Comparison of ENCODE assay signal across 4 cellular contexts in the genomic region with DNA sequence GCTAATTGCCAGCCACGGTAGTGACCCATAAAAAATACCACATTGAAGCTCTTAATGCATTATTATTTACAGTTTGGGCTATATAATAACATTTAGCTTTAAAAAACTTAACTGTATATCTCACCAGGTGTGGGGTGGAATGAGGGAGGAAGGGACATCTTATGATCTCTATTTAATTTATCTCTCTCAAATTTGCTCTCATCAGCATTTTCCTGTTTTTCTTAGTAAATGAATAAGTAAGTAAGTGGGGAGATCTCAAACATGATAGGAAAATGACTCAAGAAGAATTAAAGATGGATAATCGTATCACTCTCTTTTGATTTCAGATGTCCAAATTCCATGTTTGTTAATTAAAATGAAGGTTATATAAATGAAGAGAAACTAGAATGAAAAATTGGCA.
TF ChIP-seq lines count a peak whose summit lies in the region.

No MANE protein-coding gene starts in this region.

TF ChIP-seq in HepG2, 621 proteins besides CTCF, POLR2A, EP300 and RAD21 (continues in another document):
- TF ChIP-seq MAFK (conservative IDR thresholded peaks at IDR 0.05 in 1 of 2, IDR thresholded peaks at IDR 0.05 in 1 of 2; ENCODE audit: low read length in 2 of 2), result peak; percentile 63 to 84; a peak in 3 of 4 replicates
- TF ChIP-seq THAP7 (CRISPR knock-in tag; IDR thresholded peaks at IDR 0.05), result no peak

TF ChIP-seq in A549, 52 proteins besides CTCF, POLR2A, EP300 and RAD21:
- TF ChIP-seq SREBF2 (IDR thresholded peaks at IDR 0.05) (no peak), ZSCAN20 (CRISPR knock-in tag; IDR thresholded peaks at IDR 0.05) (no peak), MAFK (IDR thresholded peaks at IDR 0.05; ENCODE audit: partially characterized antibody) (peak; percentile 46), FOXS1 (CRISPR knock-in tag; IDR thresholded peaks at IDR 0.05) (no peak), ZNF302 (CRISPR knock-in tag; IDR thresholded peaks at IDR 0.05) (no peak), CEBPB (IDR thresholded peaks at IDR 0.05) (no peak)
TF ChIP-seq in A549: peak in this region for 1.

TF ChIP-seq in IMR-90, 13 proteins besides CTCF, POLR2A, EP300 and RAD21:
- no peak for TF ChIP-seq CEBPB (IDR thresholded peaks at IDR 0.05; ENCODE audit: low read depth, low read length)
- TF ChIP-seq MAZ (IDR thresholded peaks at IDR 0.05; ENCODE audit: borderline replicate concordance, low read depth, low read length), result no peak
- TF ChIP-seq RCOR1 (IDR thresholded peaks at IDR 0.05; ENCODE audit: insufficient replicate concordance, low read length), result no peak
- TF ChIP-seq MAFK (IDR thresholded peaks at IDR 0.05; ENCODE audit: low read depth, low read length), result peak; percentile 75

TF ChIP-seq in K562, 482 proteins besides CTCF, POLR2A, EP300 and RAD21:
- no peak for TF ChIP-seq ZFX (CRISPR knock-in tag; IDR thresholded peaks at IDR 0.05)
- no peak for TF ChIP-seq FOXO4 (CRISPR knock-in tag; IDR thresholded peaks at IDR 0.05)
- peak; percentile 25; the same call in 1 of the 2 replicates for TF ChIP-seq ZNF316 (IDR thresholded peaks at IDR 0.05)
- 0 out of 2 replicates have a peak, but pooled peaks have one; percentile 3 for TF ChIP-seq MAFF (IDR thresholded peaks at IDR 0.05; ENCODE audit: low read length)
TF ChIP-seq in K562: peak in this region for 2.
